8 cellular contexts compared by ENCODE assay signal in genomic region chr4:15469402-15470148, GRCh38. TPM values are rescaled to one million over a fixed set of nuclear protein-coding genes. Genes with fewer than 3 reads are reported as not detected.
DNase-seq lines count a peak whose midpoint lies in the region; ATAC-seq and TF ChIP-seq lines count a peak whose summit lies in the region.

CC2D2A (plus strand) TSS chr4:15469882; CDS start chr4:15475933, 6,051 bp downstream.

- H3K4me1 ChIP-seq in BLaER1 treated with 17β-estradiol and CSF1 and Interleukin-3, amounts not matched to agents 10 nM and 100 nM: peaks cover 7 to 24% (median 13%) of the 10 kb centered on the region in 10 experiments; a peak in 17 of 20 replicates
- H3K4me1 ChIP-seq in sigmoid colon: peaks cover 0 to 43% (median 36%) of the 10 kb centered on the region in 4 donors

- TF ChIP-seq EP300 in sigmoid colon (IDR thresholded peaks at IDR 0.05): no peak

- in situ Hi-C loops in T47D (cut with HindIII; ENCODE audit: low pct_unique_long_range_greater_than_20kb, low sequenced_read_pairs): no loop called here

- peak within 1 kb of the TSS in 6 of 10 experiments; percentile 12 to 56 (median 38); a peak in 11 of 20 replicates for H3K4me3 ChIP-seq in BLaER1 treated with 17β-estradiol and CSF1 and Interleukin-3, amounts not matched to agents 10 nM and 100 nM
- H3K4me3 ChIP-seq in LNCaP clone FGC (ENCODE audit: low read depth, low read length) (peak within 1 kb of the TSS; percentile 44), sigmoid colon (peak within 1 kb of the TSS; percentile 45 to 62 (median 56))

- TF ChIP-seq CTCF in LNCaP clone FGC (IDR thresholded peaks at IDR 0.05; ENCODE audit: control insufficient read depth, extremely low read depth, insufficient read depth) (no peak), sigmoid colon (IDR thresholded peaks at IDR 0.05) (no peak)

- 3 to 12% methylated on average over 15 of the region's 15 CpGs for WGBS in sigmoid colon, 2 donors

- intact Hi-C loops in sigmoid colon (cut with DNase I): loop anchor here (10.0 kb wide), 1 partner anchor 415 kb away; no protein-coding TSS in a partner anchor

- no peaks in the 10 kb centered on the region for H3K27me3 ChIP-seq in BLaER1 treated with 17β-estradiol and CSF1 and Interleukin-3, amounts not matched to agents 10 nM and 100 nM
- H3K27me3 ChIP-seq in sigmoid colon: no peaks in the 10 kb centered on the region

- DNase-seq in LNCaP clone FGC (ENCODE audit: low read depth) (peak; percentile 21), T47D (ENCODE audit: low read depth in 1 of 2, low spot score in 1 of 2) (peak; percentile 5 to 49), iPS-NIHi7 (ENCODE audit: extremely low spot score) (peak; percentile 42), sigmoid colon (no peak), DMS 273 (lab: John Stamatoyannopoulos, UW; ENCODE audit: unreplicated experiment) (no peak), NCI-H774 (lab: John Stamatoyannopoulos, UW) (no peak)

- H4K20me1 ChIP-seq in BLaER1 treated with 17β-estradiol and CSF1 and Interleukin-3, amounts not matched to agents 10 nM and 100 nM: no peaks in the 10 kb centered on the region

- peak within 1 kb of the TSS in 2 of 11 experiments; percentile 24 to 28; a peak in 2 of 22 replicates for H3K9ac ChIP-seq in BLaER1 treated with 17β-estradiol and CSF1 and Interleukin-3, amounts not matched to agents 10 nM and 100 nM

- TF ChIP-seq POLR2A in sigmoid colon (IDR thresholded peaks at IDR 0.05): no peak

- H3K4me2 ChIP-seq in BLaER1 treated with 17β-estradiol and CSF1 and Interleukin-3, amounts not matched to agents 10 nM and 100 nM: peak within 1 kb of the TSS; percentile 37 to 72 (median 62); a peak in 21 of 22 replicates

- H3K36me3 ChIP-seq in BLaER1 treated with 17β-estradiol and CSF1 and Interleukin-3, amounts not matched to agents 10 nM and 100 nM: no peaks in the 10 kb centered on the region
- H3K36me3 ChIP-seq in sigmoid colon: no peaks in the 10 kb centered on the region

- peaks cover 0 to 13% (median 0%) of the 10 kb centered on the region in 11 experiments; a peak in 5 of 22 replicates for H3K9me3 ChIP-seq in BLaER1 treated with 17β-estradiol and CSF1 and Interleukin-3, amounts not matched to agents 10 nM and 100 nM (replicated peaks in 1 of 11)
- H3K9me3 ChIP-seq in sigmoid colon: no peaks in the 10 kb centered on the region

- H3K27ac ChIP-seq in BLaER1 treated with 17β-estradiol and CSF1 and Interleukin-3, amounts not matched to agents 10 nM and 100 nM: peak within 1 kb of the TSS in 1 of 11 experiments; percentile 31; a peak in 1 of 22 replicates
- H3K27ac ChIP-seq in sigmoid colon: peak within 1 kb of the TSS; percentile 64 to 76 (median 70)

- no peak for ATAC-seq in HG02642 (IDR thresholded peaks at IDR 0.05; ENCODE audit: poor library complexity, unreplicated experiment)

RNA-seq across cellular contexts. Expression of gene CC2D2A, which starts in this region (rescaled TPM):
- 100 to 1,000 TPM in 1 of 4 donors, 10 to 100 TPM in 3; 41.0 to 113 (median 51.3) TPM for total RNA-seq in sigmoid colon
- polyA plus RNA-seq in sigmoid colon: 1 to 10 TPM; 2.5 to 6.0 (median 3.8) TPM

Comparison
In these comparisons a context has a peak if more than half of its experiments do, and no peak if none do; other contexts are left out.
1. DNase-seq: peak in LNCaP clone FGC (single experiment), T47D (2 of 2) and iPS-NIHi7 (single experiment); none in sigmoid colon (single experiment), DMS 273 (single experiment) and NCI-H774 (single experiment).
2. Peak in every context shown above with its lines, with median percentiles within 50 percentile points of each other: H3K4me3 ChIP-seq.